31 cellular contexts compared by ENCODE assay signal in genomic region chr5:151881626-151882225, GRCh38. TPM values are rescaled to one million over a fixed set of nuclear protein-coding genes. Genes with fewer than 3 reads are reported as not detected.
"Had no signal": no experiment of that assay in that cellular context is flagged by ENCODE, and none has a peak within 500 bp of the region (broad histone marks: within the 10 kb centered on the region; RNA-seq: fewer than 3 reads in every experiment).

No MANE protein-coding gene starts in this region.

- H3K36me3 Mint-ChIP-seq: stimulated activated effector memory CD8-positive, alpha-beta T cell treated with anti-CD3 and anti-CD28 coated beads, Interleukin-12 subunit alpha, Interleukin-12 subunit beta, amount 100 ng/mL, for 72 hours had no signal

- DNase-seq: activated CD4-positive, alpha-beta T cell treated with anti-CD3 and anti-CD28 coated beads for 4 hours; activated CD4-positive, alpha-beta T cell treated with anti-CD3 and anti-CD28 coated beads, Interleukin-2, amount 50 U/mL, for 48 hours; activated CD4-positive, CD25-positive, alpha-beta regulatory T cell; activated CD8-positive, alpha-beta memory T cell treated with anti-CD3 and anti-CD28 coated beads, Interleukin-2, amount 50 U/mL, for 48 hours; activated naive CD4-positive, alpha-beta T cell treated with Interleukin-2 at 50 U/mL for 16 hours; activated naive CD8-positive, alpha-beta T cell treated with anti-CD3 and anti-CD28 coated beads for 36 hours; activated T-cell treated with anti-CD3 and anti-CD28 coated beads, Interleukin-2, amount 50 U/mL, for 48 hours; effector CD4-positive, alpha-beta T cell; heart right ventricle; kidney; naive thymus-derived CD4-positive, alpha-beta T cell; pancreas; small intestine; stimulated activated CD4-positive, alpha-beta T cell treated with anti-CD3 and anti-CD28 coated beads, Interleukin-2, amount 100 ng/mL, for 24 hours; stimulated activated naive CD8-positive, alpha-beta T cell treated with anti-CD3 and anti-CD28 coated beads, Interleukin-15, amount 100 ng/mL, for 72 hours; T-helper 17 cell; tibial artery had no signal

- H3K4me3 ChIP-seq: heart right ventricle, lung, pancreas, tibial artery had no signal

- H3K27me3 Mint-ChIP-seq: activated naive CD8-positive, alpha-beta T cell treated with anti-CD3 and anti-CD28 coated beads for 36 hours; stimulated activated naive CD8-positive, alpha-beta T cell treated with anti-CD3 and anti-CD28 coated beads, Interleukin-15, amount 100 ng/mL, for 72 hours; T-helper 17 cell had no signal

- H3K27ac Mint-ChIP-seq: activated naive CD8-positive, alpha-beta T cell treated with anti-CD3 and anti-CD28 coated beads for 36 hours; dendritic cell treated with granulocyte-macrophage colony-stimulating factor and Interleukin-4, amounts not matched to agents 40 ng/mL and 50 ng/mL, for 4 days; naive thymus-derived CD4-positive, alpha-beta T cell; stimulated activated effector memory CD8-positive, alpha-beta T cell treated with anti-CD3 and anti-CD28 coated beads, Interleukin-12 subunit alpha, Interleukin-12 subunit beta, amount 100 ng/mL, for 72 hours; stimulated activated naive CD8-positive, alpha-beta T cell treated with anti-CD3 and anti-CD28 coated beads, Interleukin-15, amount 100 ng/mL, for 72 hours; T-helper 17 cell had no signal

- H3K4me1 ChIP-seq: pancreas had no signal

- FAIRE-seq: astrocyte, bronchial epithelial cell, endometrium, kidney, pancreas, small intestine had no signal

- H3K4me1 Mint-ChIP-seq: activated naive CD8-positive, alpha-beta T cell treated with anti-CD3 and anti-CD28 coated beads for 36 hours; neural crest cell; stimulated activated effector memory CD8-positive, alpha-beta T cell treated with anti-CD3 and anti-CD28 coated beads, Interleukin-12 subunit alpha, Interleukin-12 subunit beta, amount 100 ng/mL, for 72 hours; stimulated activated naive CD8-positive, alpha-beta T cell treated with anti-CD3 and anti-CD28 coated beads, Interleukin-15, amount 100 ng/mL, for 72 hours; T-helper 17 cell had no signal

- H3K27ac ChIP-seq: heart right ventricle, pancreas, tibial artery had no signal

- ATAC-seq: naive thymus-derived CD4-positive, alpha-beta T cell; pancreas; sciatic nerve; stimulated activated effector memory CD8-positive, alpha-beta T cell treated with anti-CD3 and anti-CD28 coated beads, Interleukin-12 subunit alpha, Interleukin-12 subunit beta, amount 100 ng/mL, for 72 hours; stimulated activated naive CD8-positive, alpha-beta T cell treated with anti-CD3 and anti-CD28 coated beads, Interleukin-15, amount 100 ng/mL, for 72 hours; T-helper 17 cell had no signal

- H3K36me3 ChIP-seq: heart right ventricle, pancreas, tibial artery had no signal

- H3K9me3 ChIP-seq: pancreas, tibial artery had no signal

- H3K4me3 Mint-ChIP-seq: activated naive CD8-positive, alpha-beta T cell treated with anti-CD3 and anti-CD28 coated beads for 36 hours; dendritic cell treated with granulocyte-macrophage colony-stimulating factor and Interleukin-4, amounts not matched to agents 40 ng/mL and 50 ng/mL, for 4 days; naive thymus-derived CD4-positive, alpha-beta T cell; neural crest cell; stimulated activated effector memory CD8-positive, alpha-beta T cell treated with anti-CD3 and anti-CD28 coated beads, Interleukin-12 subunit alpha, Interleukin-12 subunit beta, amount 100 ng/mL, for 72 hours; stimulated activated naive CD8-positive, alpha-beta T cell treated with anti-CD3 and anti-CD28 coated beads, Interleukin-15, amount 100 ng/mL, for 72 hours; T-helper 17 cell had no signal

- H3K27me3 ChIP-seq: heart right ventricle, pancreas, tibial artery had no signal

RNA-seq across cellular contexts. Expression of gene GLRA1, which starts 42.9 kb away (rescaled TPM):
- total RNA-seq: activated CD8-positive, alpha-beta memory T cell treated with anti-CD3 and anti-CD28 coated beads for 36 hours; activated naive CD8-positive, alpha-beta T cell treated with anti-CD3 and anti-CD28 coated beads for 36 hours; astrocyte; bronchial epithelial cell; epithelial cell of proximal tubule; fibroblast of villous mesenchyme; heart right ventricle; kidney; lung; mesenteric fat pad; naive thymus-derived CD4-positive, alpha-beta T cell; pulmonary artery endothelial cell; sciatic nerve; T-helper 17 cell; ureter had no signal
- polyA plus RNA-seq: heart right ventricle; lung; naive thymus-derived CD4-positive, alpha-beta T cell; small intestine had no signal
